ENCODE assay signal across 8 cellular contexts in the genomic region with DNA sequence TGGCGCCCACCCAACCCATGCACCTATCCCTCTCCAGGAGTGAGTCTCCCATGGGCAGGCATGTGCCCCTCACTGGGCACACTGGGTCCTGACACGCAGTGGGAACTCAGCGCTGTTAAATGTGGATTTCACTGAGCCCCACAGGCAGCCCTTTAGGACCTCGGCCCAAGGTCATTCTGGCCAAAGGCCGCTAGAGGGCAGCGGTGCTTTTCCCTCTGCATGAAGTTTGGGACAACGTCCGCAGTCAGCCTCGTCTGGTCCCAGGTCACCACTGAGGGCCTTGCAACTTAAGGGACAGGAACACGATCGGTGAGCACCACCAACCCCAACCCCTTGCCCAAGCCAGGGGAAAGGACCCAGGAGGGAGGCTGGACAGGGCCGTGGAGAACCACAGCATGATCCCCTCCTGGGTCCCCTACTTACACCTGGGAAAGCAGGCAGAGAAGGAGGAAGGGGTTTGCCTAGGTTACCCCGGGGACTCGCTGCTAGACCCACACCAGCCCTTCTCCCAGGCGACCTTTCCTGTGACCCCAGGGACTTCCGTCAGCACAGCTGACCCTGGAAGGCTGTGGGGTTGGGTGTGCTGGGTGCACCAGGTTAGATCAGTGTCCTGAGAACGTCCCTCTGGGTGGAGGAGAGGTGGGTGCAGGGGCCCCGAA. TPM values are rescaled to one million over a fixed set of nuclear protein-coding genes. Genes with fewer than 3 reads are reported as not detected.
A peak's percentile ranks its signal among the peaks of the same experiment; 100 is the strongest.
DNase-seq lines count a peak whose midpoint lies in the region; ATAC-seq, FAIRE-seq and TF ChIP-seq lines count a peak whose summit lies in the region.

No MANE protein-coding gene starts in this region.

- FAIRE-seq in HTR-8/SVneo (lab: Jason Lieb, UNC) = peak; percentile 82

- H3K27ac ChIP-seq in gastrocnemius medialis = no peak overlapping the region

- in situ Hi-C loops in astrocyte of the spinal cord (cut with HindIII; ENCODE audit: low sequenced_read_pairs) = no loop called here
- in situ Hi-C loops in gastrocnemius medialis (cut with MboI; ENCODE audit: low sequenced_read_pairs in 4 of 4) = no loop called here

- TF ChIP-seq POLR2A in gastrocnemius medialis (IDR thresholded peaks at IDR 0.05) = no peak

- no peaks in the 10 kb centered on the region for H3K9me3 ChIP-seq in BE2C
- H3K9me3 ChIP-seq in gastrocnemius medialis = no peaks in the 10 kb centered on the region

- peak; percentile 74 for DNase-seq in BE2C
- peak; percentile 81 for DNase-seq in HTR-8/SVneo (ENCODE audit: insufficient read length, low spot score)
- peak; percentile 10 to 19 for DNase-seq in SHP77 (lab: John Stamatoyannopoulos, UW)
- DNase-seq in astrocyte of the spinal cord (ENCODE audit: low read depth, low spot score) = peak; percentile 53
- DNase-seq in iPS DF 4.7 (ENCODE audit: extremely low read depth, low spot score) = peak; percentile 53
- DNase-seq in gastrocnemius medialis = peak; percentile 24 to 32

- peaks cover 3% of the 10 kb centered on the region; the same call in 1 of the 2 replicates for H3K27me3 ChIP-seq in BE2C
- H3K27me3 ChIP-seq in gastrocnemius medialis = no peaks in the 10 kb centered on the region

- no peaks in the 10 kb centered on the region for H3K36me3 ChIP-seq in BE2C
- no peaks in the 10 kb centered on the region for H3K36me3 ChIP-seq in gastrocnemius medialis

- ATAC-seq in GM18511 (IDR thresholded peaks at IDR 0.05; ENCODE audit: unreplicated experiment) = peak; percentile 91
- ATAC-seq in gastrocnemius medialis = peak; percentile 27 to 45
- no peak for ATAC-seq in HG03457 (IDR thresholded peaks at IDR 0.05; ENCODE audit: unreplicated experiment)

- TF ChIP-seq CTCF in BE2C (IDR thresholded peaks at IDR 0.05; ENCODE audit: low read depth, low read length) (peak; percentile 93), astrocyte of the spinal cord (IDR thresholded peaks at IDR 0.05; ENCODE audit: low read depth, low read length) (peak; percentile 97), gastrocnemius medialis (IDR thresholded peaks at IDR 0.05 in 4 of 5, conservative IDR thresholded peaks at IDR 0.05 in 1 of 5) (peak; percentile 33 to 75 (median 61))

- no peaks in the 10 kb centered on the region for H3K4me1 ChIP-seq in BE2C
- H3K4me1 ChIP-seq in gastrocnemius medialis = no peaks in the 10 kb centered on the region

- H3K4me3 ChIP-seq in BE2C (ENCODE audit: low read depth, low read length) = no peak overlapping the region
- H3K4me3 ChIP-seq in astrocyte of the spinal cord (ENCODE audit: low read depth, low read length) = no peak overlapping the region
- no peak overlapping the region for H3K4me3 ChIP-seq in gastrocnemius medialis

- intact Hi-C loops in gastrocnemius medialis (cut with DNase I; ENCODE audit: low total_unique reads) = loop anchor here (5.0 kb wide), 1 partner anchor 147 kb away; no protein-coding TSS in a partner anchor

RNA-seq across cellular contexts. Expression of a gene that starts 24.0 kb away (rescaled TPM):
- 14.3 TPM for polyA plus RNA-seq in BE2C (2012; ENCODE audit: insufficient read depth, insufficient read length, low read depth)
- not detected for total RNA-seq in gastrocnemius medialis

RNA-seq across cellular contexts. Expression of a gene that starts 56.0 kb away (rescaled TPM):
- polyA plus RNA-seq in BE2C (2012; ENCODE audit: insufficient read depth, insufficient read length, low read depth) = 1.2 TPM
- total RNA-seq in gastrocnemius medialis = under 1 TPM in 3 of 4 donors, not detected in 1; 0.46 to 0.68 (median 0.49) TPM

Comparison
In these comparisons a context has a peak if more than half of its experiments do, and no peak if none do; other contexts are left out.
1. DNase-seq: peak in every context shown above with its lines; median percentile 81 in HTR-8/SVneo; 74 in BE2C; 53 in astrocyte of the spinal cord; 53 in iPS DF 4.7; 28 in gastrocnemius medialis; 14 in SHP77.